ENCODE assay signal across 17 cellular contexts in genomic region chr7:66694286-66694685, GRCh38. TPM values are rescaled to one million over a fixed set of nuclear protein-coding genes. Genes with fewer than 3 reads are reported as not detected.
DNase-seq lines count a peak whose midpoint lies in the region; ATAC-seq and TF ChIP-seq lines count a peak whose summit lies in the region.
"Had no signal": no experiment of that assay in that cellular context is flagged by ENCODE, and none has a peak within 500 bp of the region (broad histone marks: within the 10 kb centered on the region; RNA-seq: fewer than 3 reads in every experiment).

No MANE protein-coding gene starts in this region.

- H3K36me3 Mint-ChIP-seq in Caco-2 (ENCODE audit: insufficient read depth, unreplicated experiment) (no peaks in the 10 kb centered on the region), mesothelial cell of epicardium (peaks cover 7% of the 10 kb centered on the region)

- H2BK20ac ChIP-seq in IMR-90 (ENCODE audit: low read depth, low read length), result no peak overlapping the region

- H3K36me3 ChIP-seq in Caco-2 (ENCODE audit: control insufficient read depth, insufficient read depth, low read length) (peaks cover 2% of the 10 kb centered on the region; the same call in 1 of the 2 replicates), IMR-90 (ENCODE audit: control insufficient read depth, insufficient read depth, low read length) (peaks cover 20% of the 10 kb centered on the region; the same call in 1 of the 2 replicates), colonic mucosa (no peaks in the 10 kb centered on the region)
- H3K36me3 ChIP-seq: HAP-1 had no signal

- CTCF ChIA-PET in Caco-2 (lab: Charles Lee) (no interaction called here), IMR-90 (lab: Yijun Ruan, JAX) (no interaction called here)

- no peaks in the 10 kb centered on the region for H3K4me1 Mint-ChIP-seq in Caco-2 (ENCODE audit: low read depth, unreplicated experiment)
- no peaks in the 10 kb centered on the region for H3K4me1 Mint-ChIP-seq in mesothelial cell of epicardium

- H4K20me1 ChIP-seq in IMR-90 (ENCODE audit: insufficient read depth, low read length), result peaks cover 17% of the 10 kb centered on the region; the same call in 1 of the 2 replicates

- H3K23ac ChIP-seq in IMR-90 (ENCODE audit: low read depth, low read length), result no peak overlapping the region

- TF ChIP-seq CTCF in Caco-2 (IDR thresholded peaks at IDR 0.05; ENCODE audit: insufficient read depth in 1 of 2, low read depth in 1 of 2, low read length in 1 of 2, severe bottlenecking in 1 of 2, unreplicated experiment in 1 of 2), result no peak
- no peak for TF ChIP-seq CTCF in IMR-90 (conservative IDR thresholded peaks at IDR 0.05; ENCODE audit: low read depth, low read length)
- no peak for TF ChIP-seq CTCF in colonic mucosa (IDR thresholded peaks at IDR 0.05)
- TF ChIP-seq CTCF in mesothelial cell of epicardium (IDR thresholded peaks at IDR 0.05; ENCODE audit: unreplicated experiment), result no peak

- no peak overlapping the region for H3K27ac ChIP-seq in IMR-90 (ENCODE audit: insufficient read depth, low read length)
- H3K27ac ChIP-seq in colonic mucosa, result no peak overlapping the region
- H3K27ac ChIP-seq: BLaER1, GM23248, KMS-11 had no signal

- no peak overlapping the region for H3K18ac ChIP-seq in IMR-90 (ENCODE audit: low read depth, low read length)

- H3K27me3 Mint-ChIP-seq in Caco-2 (ENCODE audit: insufficient read depth, unreplicated experiment) (no peaks in the 10 kb centered on the region), mesothelial cell of epicardium (ENCODE audit: low read depth) (no peaks in the 10 kb centered on the region)
- H3K27me3 Mint-ChIP-seq: CD8-positive, alpha-beta memory T cell had no signal

- ATAC-seq in IMR-90 (ENCODE audit: low read depth), result no peak
- no peak for ATAC-seq in GM18505 (IDR thresholded peaks at IDR 0.05; ENCODE audit: unreplicated experiment)
- no peak for ATAC-seq in HG03439 (IDR thresholded peaks at IDR 0.05; ENCODE audit: unreplicated experiment)
- no peak for ATAC-seq in GM18511 (IDR thresholded peaks at IDR 0.05; ENCODE audit: unreplicated experiment)

- H2AK9ac ChIP-seq in IMR-90 (replicated peaks; ENCODE audit: low read depth, low read length, poor library complexity), result peak overlapping the region; percentile 7

- peaks cover 8 to 56% of the 10 kb centered on the region in 2 experiments for H3K79me1 ChIP-seq in IMR-90 (ENCODE audit: low read depth in 1 of 2, low read length in 2 of 2)

- no peaks in the 10 kb centered on the region for H3K4me1 ChIP-seq in Caco-2
- peaks cover 7% of the 10 kb centered on the region for H3K4me1 ChIP-seq in IMR-90 (ENCODE audit: control insufficient read depth, insufficient read depth, low read length)
- no peaks in the 10 kb centered on the region for H3K4me1 ChIP-seq in colonic mucosa
- H3K4me1 ChIP-seq: HAP-1 had no signal

- no peak overlapping the region for H3K4me3 ChIP-seq in Caco-2 (ENCODE audit: low read depth, low read length)
- no peak overlapping the region for H3K4me3 ChIP-seq in IMR-90 (ENCODE audit: insufficient read depth, low read depth, low read length)
- H3K4me3 ChIP-seq in colonic mucosa, result no peak overlapping the region
- H3K4me3 ChIP-seq: BLaER1, GM23248, HAP-1 had no signal

- H4K5ac ChIP-seq in IMR-90 (ENCODE audit: low read depth, low read length), result no peak overlapping the region

- no peak overlapping the region for H2BK120ac ChIP-seq in IMR-90 (ENCODE audit: low read depth, low read length)

- intact Hi-C loops in Caco-2 (cut with micrococcal nuclease; ENCODE audit: unreplicated experiment), result no loop called here
- intact Hi-C loops in IMR-90 (cut with micrococcal nuclease), result no loop called here
- intact Hi-C loops in colonic mucosa (cut with DNase I), result no loop called here

- DNase-seq in Caco-2, result no peak
- DNase-seq in IMR-90, result no peak
- DNase-seq in colonic mucosa, result peak; percentile 11
- DNase-seq in mesothelial cell of epicardium (ENCODE audit: low spot score in 2 of 2, unreplicated experiment in 2 of 2), result no peak
- DNase-seq in NCI-H774 (lab: John Stamatoyannopoulos, UW), result no peak
- DNase-seq: 8988T; AML-193; CD8-positive, alpha-beta memory T cell; DMS79 treated with DMSO at 0.1 percent for 48 hours; EL; GM23248 had no signal

- H2AK5ac ChIP-seq in IMR-90 (ENCODE audit: low read depth, low read length), result no peak overlapping the region

- BruUV-seq in Caco-2 (replicated peaks; lab: Mats Ljungman, UMichigan) (no TSS peak), IMR-90 (replicated peaks; lab: Mats Ljungman, UMichigan) (no TSS peak)

- H3K56ac ChIP-seq in IMR-90 (ENCODE audit: extremely low read depth, insufficient read depth, low read length), result no peak overlapping the region

- in situ Hi-C loops in IMR-90 (cut with MboI; ENCODE audit: low sequenced_read_pairs), result no loop called here

- H3K27me3 ChIP-seq in Caco-2 (replicated peaks; ENCODE audit: control insufficient read depth, insufficient read depth, low read length) (no peaks in the 10 kb centered on the region), IMR-90 (ENCODE audit: control insufficient read depth, insufficient read depth, low read length) (no peaks in the 10 kb centered on the region), colonic mucosa (no peaks in the 10 kb centered on the region)
- H3K27me3 ChIP-seq: BLaER1 had no signal

- H3K9me3 ChIP-seq in Caco-2, result no peaks in the 10 kb centered on the region
- no peaks in the 10 kb centered on the region for H3K9me3 ChIP-seq in IMR-90 (ENCODE audit: control insufficient read depth, insufficient read depth, low read length)
- H3K9me3 ChIP-seq in colonic mucosa, result no peaks in the 10 kb centered on the region
- H3K9me3 ChIP-seq: BLaER1, HAP-1 had no signal

- H2AFZ ChIP-seq in IMR-90 (replicated peaks; ENCODE audit: low read length, poor library complexity), result no peak overlapping the region
- H2AFZ ChIP-seq: GM23248 had no signal

- H3K4me3 Mint-ChIP-seq in Caco-2 (ENCODE audit: unreplicated experiment) (peak overlapping the region; percentile 16), mesothelial cell of epicardium (no peak overlapping the region)
- H3K4me3 Mint-ChIP-seq: CD8-positive, alpha-beta memory T cell had no signal

- H3K9me3 Mint-ChIP-seq in Caco-2 (ENCODE audit: unreplicated experiment), result no peaks in the 10 kb centered on the region
- no peaks in the 10 kb centered on the region for H3K9me3 Mint-ChIP-seq in mesothelial cell of epicardium
- H3K9me3 Mint-ChIP-seq: CD8-positive, alpha-beta memory T cell had no signal

- H4K8ac ChIP-seq in IMR-90 (ENCODE audit: low read depth in 2 of 2, low read length in 2 of 2), result no peak overlapping the region

- no peak for TF ChIP-seq RAD21 in IMR-90 (IDR thresholded peaks at IDR 0.05; ENCODE audit: low read length)

- H3K9me1 ChIP-seq in IMR-90 (ENCODE audit: insufficient read depth, low read length), result 0 out of 2 replicates have a peak, but pooled peaks cover 7% of the 10 kb centered on the region

- no peak overlapping the region for H4K91ac ChIP-seq in IMR-90 (ENCODE audit: insufficient read depth, low read depth, low read length)

- no peak overlapping the region for H3K14ac ChIP-seq in IMR-90 (replicated peaks; ENCODE audit: low read depth, low read length)

- H2BK5ac ChIP-seq in IMR-90 (ENCODE audit: low read depth, low read length, poor library complexity, severe bottlenecking), result no peak overlapping the region

- 88% methylated on average over 6 of the region's 11 CpGs; no CpG with 5 or more reads in 1 of the 2 experiments for WGBS in IMR-90 (ENCODE audit: extremely low coverage in 2 of 2, insufficient read length in 1 of 2), 2 experiments

- dilution Hi-C loops in IMR-90 (cut with HindIII; ENCODE audit: low sequenced_read_pairs, unreplicated experiment), result no loop called here

- POLR2A ChIA-PET in Caco-2 (lab: Charles Lee), result interaction anchor here (0.6 kb wide), 1 partner anchor 763 kb away, joined by 8 read pairs; no protein-coding TSS in a partner anchor
- POLR2A ChIA-PET in IMR-90 (lab: Charles Lee; ENCODE audit: unreplicated experiment), result no interaction called here

- H3K27ac Mint-ChIP-seq in Caco-2 (ENCODE audit: unreplicated experiment) (no peak overlapping the region), mesothelial cell of epicardium (peak overlapping the region; percentile 32)

- TF ChIP-seq POLR2A in IMR-90 (IDR thresholded peaks at IDR 0.05; ENCODE audit: low read depth, low read length), result no peak
- TF ChIP-seq POLR2A in GM18505 (IDR thresholded peaks at IDR 0.05; ENCODE audit: borderline replicate concordance, extremely low read depth, insufficient read depth, insufficient read length), result no peak

- H3K4ac ChIP-seq in IMR-90 (ENCODE audit: low read depth, low read length), result no peak overlapping the region

- no peak overlapping the region for H2BK15ac ChIP-seq in IMR-90 (ENCODE audit: low read depth, low read length)

- no peak overlapping the region for H3K4me2 ChIP-seq in IMR-90 (ENCODE audit: low read depth, low read length)
- H3K4me2 ChIP-seq: BLaER1, KMS-11 had no signal

- H3K9ac ChIP-seq in IMR-90 (ENCODE audit: low read depth, low read length), result no peak overlapping the region
- no peak overlapping the region for H3K9ac ChIP-seq in colonic mucosa (ENCODE audit: low read depth in 2 of 2, low read length in 2 of 2)
- H3K9ac ChIP-seq: BLaER1, GM23248, KMS-11 had no signal

TF ChIP-seq in IMR-90, 13 proteins besides CTCF, POLR2A, EP300 and RAD21:
- TF ChIP-seq BHLHE40 (IDR thresholded peaks at IDR 0.05; ENCODE audit: low read depth, low read length) (no peak), MXI1 (IDR thresholded peaks at IDR 0.05; ENCODE audit: borderline replicate concordance, low read depth, low read length) (no peak), NFE2L2 (IDR thresholded peaks at IDR 0.05; ENCODE audit: low read depth, low read length) (no peak), SMC3 (IDR thresholded peaks at IDR 0.05; ENCODE audit: low read depth, low read length) (no peak), MAZ (IDR thresholded peaks at IDR 0.05; ENCODE audit: borderline replicate concordance, low read depth, low read length) (no peak), RCOR1 (IDR thresholded peaks at IDR 0.05; ENCODE audit: insufficient replicate concordance, low read length) (no peak)

RNA-seq across cellular contexts. Expression of gene RABGEF1, which starts 46.2 kb away (rescaled TPM):
- total RNA-seq in Caco-2 (2022) (20.3 and 21.2 TPM in 2 replicates), IMR-90 (2012; rRNA removed) (56.6 and 62.8 TPM in 2 replicates), colonic mucosa (10 to 100 TPM; 19.1 to 25.1 TPM), mesothelial cell of epicardium (21.8 to 24.6 TPM (median 22.6 TPM) in 3 replicates)
- 34.8 and 34.9 TPM in 2 replicates for polyA plus RNA-seq in IMR-90 (2012; rRNA removed)
- 10.0 and 16.1 TPM in 2 replicates for polyA plus RNA-seq in IMR-90 (2012; cell fraction: cytosol; rRNA removed)
- 16.5 and 73.5 TPM in 2 replicates for polyA plus RNA-seq in IMR-90 (2012; cell fraction: nucleus; rRNA removed; ENCODE audit: low replicate concordance)
